Comparison of ENCODE assay signal across 7 cellular contexts in genomic region chr17:48351916-48352332, GRCh38.
DNase-seq lines count a peak whose midpoint lies in the region; ATAC-seq, FAIRE-seq and TF ChIP-seq lines count a peak whose summit lies in the region.

No MANE protein-coding gene starts in this region.

- H3K9ac ChIP-seq in MM.1S (ENCODE audit: low read length) = no peak overlapping the region
- no peak overlapping the region for H3K9ac ChIP-seq in astrocyte (ENCODE audit: low read length)

- H3K27me3 ChIP-seq in GM06990 (replicated peaks; ENCODE audit: control insufficient read depth, insufficient read depth, low read length) (no peaks in the 10 kb centered on the region), MM.1S (replicated peaks; ENCODE audit: insufficient read depth, low read length) (no peaks in the 10 kb centered on the region), astrocyte (ENCODE audit: insufficient read depth, low read length) (peaks cover 22% of the 10 kb centered on the region)

- no peak overlapping the region for H3K4me3 Mint-ChIP-seq in astrocyte (ENCODE audit: unreplicated experiment)

- H4K20me1 ChIP-seq in MM.1S (ENCODE audit: insufficient read depth, low read length) (no peaks in the 10 kb centered on the region), astrocyte (ENCODE audit: insufficient read depth, low read length) (no peaks in the 10 kb centered on the region)

- H3K36me3 Mint-ChIP-seq in astrocyte (ENCODE audit: low read depth, unreplicated experiment) = no peaks in the 10 kb centered on the region

- no peak overlapping the region for H2AFZ ChIP-seq in MM.1S (ENCODE audit: low read length)
- no peak overlapping the region for H2AFZ ChIP-seq in astrocyte (ENCODE audit: low read depth, low read length)

- ATAC-seq in GM18867 (IDR thresholded peaks at IDR 0.05; ENCODE audit: unreplicated experiment) = no peak
- ATAC-seq in HG03378 (IDR thresholded peaks at IDR 0.05; ENCODE audit: unreplicated experiment) = no peak
- no peak for ATAC-seq in GM18861 (IDR thresholded peaks at IDR 0.05; ENCODE audit: unreplicated experiment)

- no peak overlapping the region for H3K27ac Mint-ChIP-seq in astrocyte (ENCODE audit: unreplicated experiment)

- no peaks in the 10 kb centered on the region for H3K9me3 Mint-ChIP-seq in astrocyte (ENCODE audit: unreplicated experiment)

- H3F3A ChIP-seq in MM.1S (ENCODE audit: insufficient read depth, low read length) = no peaks in the 10 kb centered on the region

- peak; percentile 66 for TF ChIP-seq CTCF in GM06990 (IDR thresholded peaks at IDR 0.05; ENCODE audit: insufficient read depth, low read length, poor library complexity, severe bottlenecking)
- TF ChIP-seq CTCF in MM.1S (IDR thresholded peaks at IDR 0.05; ENCODE audit: low read length) = peak; percentile 66
- TF ChIP-seq CTCF in astrocyte (IDR thresholded peaks at IDR 0.05; ENCODE audit: insufficient read depth, low read depth, low read length) = peak; percentile 76

- H3K27me3 Mint-ChIP-seq in astrocyte (ENCODE audit: low read depth, unreplicated experiment) = peaks cover 18% of the 10 kb centered on the region

- H3K4me1 ChIP-seq in MM.1S (ENCODE audit: low read length) = no peaks in the 10 kb centered on the region
- no peaks in the 10 kb centered on the region for H3K4me1 ChIP-seq in astrocyte (ENCODE audit: insufficient read depth, low read length)

- no peaks in the 10 kb centered on the region for H3K9me3 ChIP-seq in MM.1S (replicated peaks; ENCODE audit: insufficient read depth, low read length)
- no peaks in the 10 kb centered on the region for H3K9me3 ChIP-seq in astrocyte (ENCODE audit: insufficient read depth, low read depth, low read length)

- H3K4me2 ChIP-seq in MM.1S (ENCODE audit: low read depth, low read length) = no peak overlapping the region
- H3K4me2 ChIP-seq in astrocyte (ENCODE audit: low read length) = peak overlapping the region; percentile 18

- H3K4me3 ChIP-seq in GM06990 (replicated peaks; ENCODE audit: low read depth, low read length) (no peak overlapping the region), MM.1S (ENCODE audit: low read length) (no peak overlapping the region), astrocyte (ENCODE audit: insufficient read depth, low read depth, low read length) (no peak overlapping the region)

- H3K27ac ChIP-seq in MM.1S (ENCODE audit: low read length) = no peak overlapping the region
- H3K27ac ChIP-seq in astrocyte (ENCODE audit: low read depth, low read length) = no peak overlapping the region

- no peak for DNase-seq in GM06990 (ENCODE audit: extremely low read depth, insufficient read length)
- DNase-seq in MM.1S = peak; percentile 47
- peak; percentile 36 for DNase-seq in astrocyte (ENCODE audit: low read depth)
- peak; percentile 81 for DNase-seq in left kidney (ENCODE audit: low read depth, low spot score)

- H3K36me3 ChIP-seq in GM06990 (ENCODE audit: control insufficient read depth, insufficient read depth, low read length) (no peaks in the 10 kb centered on the region; the same call in 1 of the 2 replicates), MM.1S (replicated peaks; ENCODE audit: insufficient read depth, low read length) (no peaks in the 10 kb centered on the region), astrocyte (ENCODE audit: insufficient read depth, low read length) (no peaks in the 10 kb centered on the region)

- no peaks in the 10 kb centered on the region for H3K9me2 ChIP-seq in MM.1S (replicated peaks; ENCODE audit: insufficient read depth, low read length)

- FAIRE-seq in astrocyte (lab: Jason Lieb, UNC) = no peak

- H3K79me2 ChIP-seq in MM.1S (ENCODE audit: low read length) (no peaks in the 10 kb centered on the region), astrocyte (ENCODE audit: insufficient read depth, low read length) (no peaks in the 10 kb centered on the region)

- peaks cover 1% of the 10 kb centered on the region for H3K4me1 Mint-ChIP-seq in astrocyte (ENCODE audit: low read depth, unreplicated experiment)
